Comparison of ENCODE assay signal across 12 cellular contexts in the genomic region with DNA sequence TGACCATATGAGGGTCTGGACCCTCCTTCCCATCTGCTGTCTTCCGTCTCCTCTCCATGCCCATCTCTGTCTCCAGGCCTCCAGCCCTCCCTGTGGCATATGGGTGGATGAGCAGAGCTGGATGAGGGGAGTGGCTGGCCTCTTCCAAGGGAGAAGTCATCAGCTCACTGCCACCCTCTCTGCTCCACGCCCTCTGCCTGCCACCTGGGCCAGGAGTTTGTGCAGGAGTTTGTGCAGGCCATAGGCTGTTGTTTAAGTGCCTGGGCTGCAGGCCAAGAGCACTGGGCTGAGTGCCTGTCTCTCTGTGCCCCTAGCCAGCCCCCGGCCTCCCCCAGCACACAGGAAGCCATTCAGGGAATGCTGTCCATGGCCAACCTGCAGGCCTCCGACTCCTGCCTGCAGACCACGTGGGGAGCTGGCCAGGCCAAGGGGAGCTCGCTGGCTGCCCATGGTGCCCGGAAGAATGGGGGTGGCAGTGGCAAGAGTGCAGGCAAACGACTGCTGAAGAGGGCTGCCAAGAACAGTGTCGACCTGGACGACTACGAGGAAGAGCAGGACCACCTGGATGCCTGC.
DNase-seq lines count a peak whose midpoint lies in the region; ATAC-seq, FAIRE-seq and TF ChIP-seq lines count a peak whose summit lies in the region.
"Had no signal": no experiment of that assay in that cellular context is flagged by ENCODE, and none has a peak within 500 bp of the region (broad histone marks: within the 10 kb centered on the region; RNA-seq: fewer than 3 reads in every experiment).

No MANE protein-coding gene starts in this region.

- intact Hi-C loops in left ventricle myocardium superior (cut with micrococcal nuclease) (no loop called here), tibial artery (cut with DNase I; ENCODE audit: low total_unique reads) (no loop called here)

- H3K9me3 ChIP-seq in RWPE2 (ENCODE audit: severe bottlenecking) (no peaks in the 10 kb centered on the region), tibial artery (no peaks in the 10 kb centered on the region)
- H3K9me3 ChIP-seq: SJSA1 had no signal

- H3K36me3 ChIP-seq in RWPE2 (ENCODE audit: low read depth) (no peaks in the 10 kb centered on the region; the same call in 1 of the 2 replicates), tibial artery (peaks cover 15 to 68% (median 49%) of the 10 kb centered on the region in 3 donors)

- no peaks in the 10 kb centered on the region for H3K4me1 ChIP-seq in RWPE2 (ENCODE audit: insufficient read depth, poor library complexity, severe bottlenecking)
- no peaks in the 10 kb centered on the region for H3K4me1 ChIP-seq in tibial artery
- H3K4me1 ChIP-seq: SJSA1 had no signal

- H3K27me3 ChIP-seq in RWPE2 (ENCODE audit: insufficient read depth, poor library complexity, severe bottlenecking) (no peaks in the 10 kb centered on the region), tibial artery (no peaks in the 10 kb centered on the region)
- H3K27me3 ChIP-seq: SJSA1 had no signal

- H3K4me3 ChIP-seq in RWPE2 (ENCODE audit: severe bottlenecking) (no peak overlapping the region), tibial artery (no peak overlapping the region)
- H3K4me3 ChIP-seq: SJSA1 had no signal

- H3K27ac ChIP-seq in RWPE2 (ENCODE audit: poor library complexity, severe bottlenecking) (no peak overlapping the region), tibial artery (no peak overlapping the region)
- H3K27ac ChIP-seq: epithelial cell of prostate, SJSA1 had no signal

- TF ChIP-seq CTCF in RWPE2 (IDR thresholded peaks at IDR 0.05; ENCODE audit: poor library complexity, severe bottlenecking), result no peak
- TF ChIP-seq CTCF in tibial artery (IDR thresholded peaks at IDR 0.05), result no peak
- no peak for TF ChIP-seq CTCF in D721Med (IDR thresholded peaks at IDR 0.05; ENCODE audit: insufficient read depth, missing control alignments)

- no peak for FAIRE-seq in D721Med (lab: Jason Lieb, UNC)

- DNase-seq in activated gamma-delta T cell treated with Interleukin-2 at 50 U/mL for 16 hours, result peak; percentile 2
- DNase-seq in activated gamma-delta T cell (lab: John Stamatoyannopoulos, UW), result no peak
- DNase-seq in RWPE2 (ENCODE audit: low spot score), result peak; percentile 57
- peak; percentile 87 for DNase-seq in left ventricle myocardium superior
- DNase-seq in tibial artery, result peak; percentile 19 to 55
- no peak for DNase-seq in D721Med (ENCODE audit: insufficient read length, low spot score)
- DNase-seq in globus pallidus (ENCODE audit: low spot score), result no peak
- DNase-seq: Karpas-422, mesendoderm had no signal

- ATAC-seq in RWPE2 (ENCODE audit: low read depth) (no peak), left ventricle myocardium superior (peak; percentile 89), GM18907 (IDR thresholded peaks at IDR 0.05; ENCODE audit: unreplicated experiment) (no peak)

Comparison
In these comparisons a context has a peak if more than half of its experiments do, and no peak if none do; other contexts are left out.
1. DNase-seq: peak in activated gamma-delta T cell treated with Interleukin-2 at 50 U/mL for 16 hours (single experiment), RWPE2 (single experiment), left ventricle myocardium superior (single experiment) and tibial artery (2 of 2); none in activated gamma-delta T cell (single experiment), D721Med (single experiment) and globus pallidus (single experiment).